In genomic region chr1:234632225-234632624, GRCh38 we compare ENCODE assay signal across 1 cellular context.
TF ChIP-seq lines count a peak whose summit lies in the region.

No MANE protein-coding gene starts in this region.

TF ChIP-seq in HCT116, 20 proteins besides CTCF, POLR2A, EP300 and RAD21:
- TF ChIP-seq ZBTB33 (IDR thresholded peaks at IDR 0.05; ENCODE audit: extremely low read depth, insufficient replicate concordance, low read length): no peak
- TF ChIP-seq CEBPB (IDR thresholded peaks at IDR 0.05; ENCODE audit: low read depth): no peak
- TF ChIP-seq ZNF274 (IDR thresholded peaks at IDR 0.05; ENCODE audit: low read depth, low read length): no peak
- TF ChIP-seq EGR1 (IDR thresholded peaks at IDR 0.05; ENCODE audit: low read depth): no peak
- TF ChIP-seq TCF7L2 (IDR thresholded peaks at IDR 0.05; ENCODE audit: borderline replicate concordance, extremely low read depth, insufficient read depth, insufficient read length): no peak
- TF ChIP-seq ZFX (IDR thresholded peaks at IDR 0.05): no peak
- TF ChIP-seq JUND (IDR thresholded peaks at IDR 0.05): no peak
